In the genomic region with DNA sequence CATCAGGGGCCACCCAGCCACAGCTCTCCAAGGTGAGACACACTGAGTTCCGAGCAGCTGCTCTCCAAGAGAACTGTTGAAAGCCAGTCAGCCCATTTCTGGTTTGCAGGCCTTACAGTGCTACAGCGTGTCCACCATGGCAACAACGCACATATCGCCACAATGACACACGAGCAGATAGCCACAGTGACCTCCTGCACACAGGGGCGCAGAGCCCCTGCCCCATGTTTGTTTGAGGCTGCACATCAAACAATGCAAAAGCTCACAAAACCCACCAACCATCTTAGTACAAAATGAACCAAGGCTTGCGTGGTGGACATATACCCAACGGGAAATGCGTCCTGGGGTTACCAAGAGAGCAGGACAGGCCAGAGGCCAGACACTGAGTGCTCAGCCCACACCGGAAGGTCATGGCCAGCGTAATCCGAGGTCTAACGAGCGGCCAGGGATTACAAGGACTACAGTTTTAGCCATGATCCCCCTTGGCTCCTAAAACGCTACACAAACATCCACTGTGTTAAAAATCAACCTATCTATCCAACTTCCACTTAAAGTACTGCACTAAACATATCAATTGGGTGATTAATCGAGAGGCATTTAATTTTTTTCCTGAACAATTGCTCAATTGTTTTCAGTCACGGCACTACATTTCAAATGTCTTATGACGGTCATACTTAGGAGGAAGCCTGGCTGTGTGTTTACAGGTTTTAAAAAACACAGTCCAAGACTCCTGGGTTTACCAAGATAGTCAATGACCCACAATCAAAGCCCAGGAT, we compare ENCODE assay signal across 15 cellular contexts. TPM values are rescaled to one million over a fixed set of nuclear protein-coding genes. Genes with fewer than 3 reads are reported as not detected.
DNase-seq lines count a peak whose midpoint lies in the region; TF ChIP-seq lines count a peak whose summit lies in the region.
"Had no signal": no experiment of that assay in that cellular context is flagged by ENCODE, and none has a peak within 500 bp of the region (broad histone marks: within the 10 kb centered on the region; RNA-seq: fewer than 3 reads in every experiment).

No MANE protein-coding gene starts in this region.

- H3K27ac Mint-ChIP-seq in endothelial cell (ENCODE audit: unreplicated experiment) = peak overlapping the region; percentile 32

- H3K27me3 ChIP-seq in SJCRH30 = no peaks in the 10 kb centered on the region
- H3K27me3 ChIP-seq: adrenal gland, foreskin keratinocyte had no signal

- no peak for TF ChIP-seq CTCF in endothelial cell (IDR thresholded peaks at IDR 0.05; ENCODE audit: unreplicated experiment)
- no peak for TF ChIP-seq CTCF in retinal pigment epithelial cell (conservative IDR thresholded peaks at IDR 0.05; ENCODE audit: low read depth, low read length)

- H3K36me3 Mint-ChIP-seq in endothelial cell (ENCODE audit: low read depth, unreplicated experiment) = peaks cover 5% of the 10 kb centered on the region

- H3K36me3 ChIP-seq in SJCRH30 = peaks cover 6% of the 10 kb centered on the region
- H3K36me3 ChIP-seq: adrenal gland had no signal

- peak; percentile 47 for DNase-seq in activated CD8-positive, alpha-beta memory T cell treated with anti-CD3 and anti-CD28 coated beads for 24 hours
- DNase-seq in activated CD8-positive, alpha-beta memory T cell treated with anti-CD3 and anti-CD28 coated beads, Interleukin-2, amount 50 U/mL, for 4 hours = no peak
- DNase-seq in SJCRH30 (peak in 1 of 2 experiments; percentile 35), endothelial cell (ENCODE audit: low spot score) (no peak), retinal pigment epithelial cell (ENCODE audit: low read depth) (peak; percentile 27), mucosa of gallbladder (ENCODE audit: low spot score) (no peak), iPS-NIHi7 (ENCODE audit: extremely low spot score) (no peak), DMS53 (lab: John Stamatoyannopoulos, UW) (no peak)
- DNase-seq: activated CD4-positive, CD25-positive, alpha-beta regulatory T cell treated with anti-CD3 and anti-CD28 coated beads, Interleukin-2, amount 50 U/mL, for 72 hours; adrenal gland; foreskin keratinocyte; NCI-H69; stimulated activated naive CD4-positive, alpha-beta T cell treated with Interleukin-2 at 50 U/mL for 16 hours; T-helper 9 cell had no signal

- H3K9me3 ChIP-seq in SJCRH30 (replicated peaks) = no peaks in the 10 kb centered on the region
- H3K9me3 ChIP-seq: adrenal gland had no signal

- no peak overlapping the region for H3K4me3 Mint-ChIP-seq in endothelial cell (ENCODE audit: unreplicated experiment)

- peak overlapping the region; percentile 44 for H3K27ac ChIP-seq in SJCRH30
- H3K27ac ChIP-seq: adrenal gland, C4-2B, foreskin keratinocyte had no signal

- H3K9me3 Mint-ChIP-seq in endothelial cell (ENCODE audit: unreplicated experiment) = no peaks in the 10 kb centered on the region

- peaks cover 14% of the 10 kb centered on the region for H3K4me1 ChIP-seq in SJCRH30
- H3K4me1 ChIP-seq: foreskin keratinocyte had no signal

- peaks cover 13% of the 10 kb centered on the region for H3K27me3 Mint-ChIP-seq in endothelial cell (ENCODE audit: unreplicated experiment)

- H3K4me3 ChIP-seq in SJCRH30 = no peak overlapping the region
- H3K4me3 ChIP-seq in retinal pigment epithelial cell (ENCODE audit: low read length) = no peak overlapping the region
- H3K4me3 ChIP-seq: adrenal gland had no signal

- peaks cover 44% of the 10 kb centered on the region for H3K4me1 Mint-ChIP-seq in endothelial cell (ENCODE audit: unreplicated experiment)

RNA-seq across cellular contexts. Expression of a gene that starts 56.0 kb away (rescaled TPM):
- total RNA-seq in SJCRH30 (2014; rRNA removed; shearing (Covaris generic)) = 71.4 and 80.2 TPM in 2 replicates
- total RNA-seq in endothelial cell (ENCODE audit: unreplicated experiment) (92.3 TPM), mucosa of gallbladder (113 TPM)

Comparison
In these comparisons a context has a peak if more than half of its experiments do, and no peak if none do; other contexts are left out.
1. DNase-seq: peak in activated CD8-positive, alpha-beta memory T cell treated with anti-CD3 and anti-CD28 coated beads for 24 hours (single experiment) and retinal pigment epithelial cell (single experiment); none in activated CD8-positive, alpha-beta memory T cell treated with anti-CD3 and anti-CD28 coated beads, Interleukin-2, amount 50 U/mL, for 4 hours (single experiment), endothelial cell (single experiment), mucosa of gallbladder (single experiment), iPS-NIHi7 (single experiment) and DMS53 (single experiment).